In the genomic region with DNA sequence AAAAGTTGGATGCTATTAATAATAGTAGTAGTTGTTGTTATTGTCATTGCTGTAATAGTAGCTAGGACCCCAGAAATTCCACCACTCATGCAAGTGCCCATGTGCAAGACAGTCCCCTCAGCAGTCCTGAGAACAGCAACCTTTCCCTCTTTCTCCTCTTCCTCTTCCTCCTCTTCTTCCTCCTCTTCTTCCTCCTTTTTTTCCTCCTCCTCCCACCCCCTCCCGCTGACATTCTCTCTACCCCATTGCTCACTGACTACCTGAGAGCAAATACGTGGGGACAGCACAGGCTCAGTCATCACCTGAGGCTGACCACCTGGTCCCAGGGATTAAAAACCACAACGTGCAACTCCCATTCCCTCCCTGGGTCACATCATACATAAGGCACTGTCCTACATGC, we compare ENCODE assay signal across 2 cellular contexts.
TF ChIP-seq lines count a peak whose summit lies in the region.

No MANE protein-coding gene starts in this region.

TF ChIP-seq in IMR-90, 13 proteins besides CTCF, POLR2A, EP300 and RAD21:
- TF ChIP-seq BHLHE40 (IDR thresholded peaks at IDR 0.05; ENCODE audit: low read depth, low read length) = no peak
- TF ChIP-seq, protein P1, sequence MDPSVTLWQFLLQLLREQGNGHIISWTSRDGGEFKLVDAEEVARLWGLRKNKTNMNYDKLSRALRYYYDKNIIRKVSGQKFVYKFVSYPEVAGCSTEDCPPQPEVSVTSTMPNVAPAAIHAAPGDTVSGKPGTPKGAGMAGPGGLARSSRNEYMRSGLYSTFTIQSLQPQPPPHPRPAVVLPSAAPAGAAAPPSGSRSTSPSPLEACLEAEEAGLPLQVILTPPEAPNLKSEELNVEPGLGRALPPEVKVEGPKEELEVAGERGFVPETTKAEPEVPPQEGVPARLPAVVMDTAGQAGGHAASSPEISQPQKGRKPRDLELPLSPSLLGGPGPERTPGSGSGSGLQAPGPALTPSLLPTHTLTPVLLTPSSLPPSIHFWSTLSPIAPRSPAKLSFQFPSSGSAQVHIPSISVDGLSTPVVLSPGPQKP (IDR thresholded peaks at IDR 0.05; ENCODE audit: borderline replicate concordance, low read depth, low read length) = no peak
- no peak for TF ChIP-seq MAZ (IDR thresholded peaks at IDR 0.05; ENCODE audit: borderline replicate concordance, low read depth, low read length)
- TF ChIP-seq, protein P2, sequence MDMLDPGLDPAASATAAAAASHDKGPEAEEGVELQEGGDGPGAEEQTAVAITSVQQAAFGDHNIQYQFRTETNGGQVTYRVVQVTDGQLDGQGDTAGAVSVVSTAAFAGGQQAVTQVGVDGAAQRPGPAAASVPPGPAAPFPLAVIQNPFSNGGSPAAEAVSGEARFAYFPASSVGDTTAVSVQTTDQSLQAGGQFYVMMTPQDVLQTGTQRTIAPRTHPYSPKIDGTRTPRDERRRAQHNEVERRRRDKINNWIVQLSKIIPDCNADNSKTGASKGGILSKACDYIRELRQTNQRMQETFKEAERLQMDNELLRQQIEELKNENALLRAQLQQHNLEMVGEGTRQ (IDR thresholded peaks at IDR 0.05; ENCODE audit: low read depth, low read length) = no peak
- TF ChIP-seq CEBPB (IDR thresholded peaks at IDR 0.05; ENCODE audit: low read depth, low read length) = no peak
- TF ChIP-seq MXI1 (IDR thresholded peaks at IDR 0.05; ENCODE audit: borderline replicate concordance, low read depth, low read length) = no peak
- TF ChIP-seq SMC3 (IDR thresholded peaks at IDR 0.05; ENCODE audit: low read depth, low read length) = no peak
- no peak for TF ChIP-seq CHD1 (IDR thresholded peaks at IDR 0.05; ENCODE audit: low read depth, low read length)
- no peak for TF ChIP-seq FOS (IDR thresholded peaks at IDR 0.05; ENCODE audit: low read depth, low read length)
- TF ChIP-seq RFX5 (IDR thresholded peaks at IDR 0.05; ENCODE audit: low read depth, low read length) = no peak
- TF ChIP-seq RCOR1 (IDR thresholded peaks at IDR 0.05; ENCODE audit: insufficient replicate concordance, low read length) = no peak
- no peak for TF ChIP-seq NFE2L2 (IDR thresholded peaks at IDR 0.05; ENCODE audit: low read depth, low read length)
- no peak for TF ChIP-seq MAFK (IDR thresholded peaks at IDR 0.05; ENCODE audit: low read depth, low read length)
TF ChIP-seq in IMR-90: peak in this region for 0.

TF ChIP-seq in GM23338, 12 proteins besides CTCF, POLR2A, EP300 and RAD21:
- TF ChIP-seq NANOG (IDR thresholded peaks at IDR 0.05; ENCODE audit: borderline replicate concordance) = no peak
- TF ChIP-seq, protein P3, sequence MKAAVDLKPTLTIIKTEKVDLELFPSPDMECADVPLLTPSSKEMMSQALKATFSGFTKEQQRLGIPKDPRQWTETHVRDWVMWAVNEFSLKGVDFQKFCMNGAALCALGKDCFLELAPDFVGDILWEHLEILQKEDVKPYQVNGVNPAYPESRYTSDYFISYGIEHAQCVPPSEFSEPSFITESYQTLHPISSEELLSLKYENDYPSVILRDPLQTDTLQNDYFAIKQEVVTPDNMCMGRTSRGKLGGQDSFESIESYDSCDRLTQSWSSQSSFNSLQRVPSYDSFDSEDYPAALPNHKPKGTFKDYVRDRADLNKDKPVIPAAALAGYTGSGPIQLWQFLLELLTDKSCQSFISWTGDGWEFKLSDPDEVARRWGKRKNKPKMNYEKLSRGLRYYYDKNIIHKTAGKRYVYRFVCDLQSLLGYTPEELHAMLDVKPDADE (IDR thresholded peaks at IDR 0.05) = no peak
- TF ChIP-seq ZNF114 (CRISPR knock-in tag; IDR thresholded peaks at IDR 0.05) = no peak
TF ChIP-seq in GM23338: peak in this region for 0.
